In genomic region chr20:33568378-33569289, GRCh38 we compare ENCODE assay signal across 8 cellular contexts.
DNase-seq lines count a peak whose midpoint lies in the region; ATAC-seq and TF ChIP-seq lines count a peak whose summit lies in the region.

No MANE protein-coding gene starts in this region.

- TF ChIP-seq POLR2A in breast epithelium (IDR thresholded peaks at IDR 0.05) (no peak), vagina (IDR thresholded peaks at IDR 0.05) (no peak)

- no peaks in the 10 kb centered on the region for H3K27me3 Mint-ChIP-seq in MCF 10A (ENCODE audit: insufficient read depth, unreplicated experiment)

- CTCF ChIA-PET in MCF 10A (lab: Yijun Ruan, JAX) = interaction anchor here (0.6 kb wide), 2 partner anchors 28 to 595 kb away, joined by 3 read pairs; no protein-coding TSS in a partner anchor

- H3K27ac ChIP-seq in breast epithelium (no peak overlapping the region), SJCRH30 (no peak overlapping the region), iPS-18a (ENCODE audit: low read length) (no peak overlapping the region), vagina (peak overlapping the region; percentile 21)

- no peak for ATAC-seq in GM21786 (IDR thresholded peaks at IDR 0.05; ENCODE audit: unreplicated experiment)

- TF ChIP-seq CTCF in MCF 10A (IDR thresholded peaks at IDR 0.05; ENCODE audit: unreplicated experiment) (no peak), breast epithelium (IDR thresholded peaks at IDR 0.05) (no peak), vagina (IDR thresholded peaks at IDR 0.05) (no peak), GM10266 (IDR thresholded peaks at IDR 0.05; ENCODE audit: control insufficient read depth, insufficient read depth, low read depth, missing control alignments) (no peak)

- H3K4me3 ChIP-seq in breast epithelium = no peak overlapping the region
- H3K4me3 ChIP-seq in SJCRH30 = no peak overlapping the region
- H3K4me3 ChIP-seq in iPS-18a (ENCODE audit: low read length) = peak overlapping the region; percentile 13
- no peak overlapping the region for H3K4me3 ChIP-seq in vagina

- no peak overlapping the region for H3K4me3 Mint-ChIP-seq in MCF 10A (ENCODE audit: unreplicated experiment)

- H3K36me3 Mint-ChIP-seq in MCF 10A (ENCODE audit: insufficient read depth, unreplicated experiment) = no peaks in the 10 kb centered on the region

- no peaks in the 10 kb centered on the region for H3K36me3 ChIP-seq in breast epithelium
- no peaks in the 10 kb centered on the region for H3K36me3 ChIP-seq in SJCRH30
- no peaks in the 10 kb centered on the region for H3K36me3 ChIP-seq in iPS-18a (ENCODE audit: control insufficient read depth, low read depth, low read length)
- no peaks in the 10 kb centered on the region for H3K36me3 ChIP-seq in vagina

- peak overlapping the region; percentile 20 for H3K9ac ChIP-seq in iPS-18a (ENCODE audit: low read length)

- DNase-seq in MCF 10A (ENCODE audit: unreplicated experiment) (no peak), breast epithelium (ENCODE audit: low spot score in 2 of 2) (no peak), SJCRH30 (peak; percentile 55 to 72), vagina (ENCODE audit: extremely low spot score in 2 of 2) (no peak), GM10266 (ENCODE audit: extremely low spot score) (no peak), mucosa of gallbladder (ENCODE audit: low spot score) (no peak)

- no peaks in the 10 kb centered on the region for H3K9me3 Mint-ChIP-seq in MCF 10A (ENCODE audit: unreplicated experiment)

- H3K27me3 ChIP-seq in breast epithelium (no peaks in the 10 kb centered on the region), SJCRH30 (no peaks in the 10 kb centered on the region), iPS-18a (ENCODE audit: control insufficient read depth, insufficient read depth, low read length) (peaks cover 37% of the 10 kb centered on the region), vagina (no peaks in the 10 kb centered on the region)

- BruUV-seq in MCF 10A (replicated peaks; lab: Mats Ljungman, UMichigan) = no TSS peak

- POLR2A ChIA-PET in MCF 10A (lab: Yijun Ruan, JAX) = interaction anchor here (0.6 to 2.3 kb wide), 10 partner anchors 9 to 98 kb away, joined by 3 to 18 read pairs (median 4); partner anchors contain the start of genes ACTL10 and CBFA2T2

- H3K27ac Mint-ChIP-seq in MCF 10A (ENCODE audit: low read depth, unreplicated experiment) = peak overlapping the region; percentile 74

- no peaks in the 10 kb centered on the region for H3K9me3 ChIP-seq in breast epithelium
- no peaks in the 10 kb centered on the region for H3K9me3 ChIP-seq in SJCRH30 (replicated peaks)
- H3K9me3 ChIP-seq in iPS-18a (ENCODE audit: control insufficient read depth, low read depth, low read length) = no peaks in the 10 kb centered on the region
- no peaks in the 10 kb centered on the region for H3K9me3 ChIP-seq in vagina

- peaks cover 24% of the 10 kb centered on the region for H3K4me1 Mint-ChIP-seq in MCF 10A (ENCODE audit: insufficient read depth, unreplicated experiment)

- intact Hi-C loops in MCF 10A (cut with micrococcal nuclease) = no loop called here
- intact Hi-C loops in breast epithelium (cut with DNase I; ENCODE audit: low total_unique reads) = no loop called here
- intact Hi-C loops in vagina (cut with DNase I) = no loop called here

- no peaks in the 10 kb centered on the region for H3K4me1 ChIP-seq in breast epithelium
- H3K4me1 ChIP-seq in SJCRH30 = 0 out of 2 replicates have a peak, but pooled peaks cover 6% of the 10 kb centered on the region
- H3K4me1 ChIP-seq in iPS-18a (ENCODE audit: control insufficient read depth, low read depth, low read length) = peaks cover 34% of the 10 kb centered on the region
- H3K4me1 ChIP-seq in vagina = peaks cover 56% of the 10 kb centered on the region

Comparison
In these comparisons a context has a peak if more than half of its experiments do, and no peak if none do; other contexts are left out.
1. DNase-seq: peak in SJCRH30 (2 of 2); none in MCF 10A (single experiment), breast epithelium (0 of 2), vagina (0 of 2), GM10266 (single experiment) and mucosa of gallbladder (single experiment).